In the genomic region with DNA sequence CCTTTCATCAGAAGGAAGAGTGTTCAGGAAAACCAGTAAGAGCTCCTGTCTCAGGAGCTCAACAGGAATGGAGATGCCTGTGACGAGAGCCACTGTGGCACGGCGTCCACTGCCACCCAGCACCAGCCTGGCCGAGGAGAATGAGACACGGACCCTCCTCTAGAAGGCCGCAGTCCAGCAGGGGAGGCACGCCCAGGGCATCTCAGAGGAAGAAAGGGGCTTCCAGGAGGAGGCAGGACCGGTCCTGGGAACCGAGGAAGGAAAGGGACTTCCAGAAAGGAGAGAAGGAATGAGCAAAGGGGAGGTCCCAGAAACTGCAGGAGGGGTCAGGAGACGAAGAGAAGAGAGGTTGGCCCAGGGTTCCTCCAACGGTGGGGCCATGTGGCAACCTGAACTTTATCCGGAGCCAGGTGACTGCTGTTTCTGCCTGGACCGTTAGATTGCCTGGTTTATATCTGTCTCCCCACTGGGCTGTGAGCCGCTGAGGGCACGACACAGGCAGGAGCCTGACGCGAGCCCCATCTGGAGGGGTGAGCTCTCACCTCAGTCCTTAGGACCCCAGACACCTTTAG, we compare ENCODE assay signal across 8 cellular contexts. TPM values are rescaled to one million over a fixed set of nuclear protein-coding genes. Genes with fewer than 3 reads are reported as not detected.
DNase-seq lines count a peak whose midpoint lies in the region; ATAC-seq and TF ChIP-seq lines count a peak whose summit lies in the region.

No MANE protein-coding gene starts in this region.

- H3K4me3 Mint-ChIP-seq in activated CD8-positive, alpha-beta memory T cell treated with anti-CD3 and anti-CD28 coated beads, Interleukin-2, amount 10 ng/mL, durations not matched to agents 7 days and 5 days = peak overlapping the region; percentile 78

- H3K27me3 ChIP-seq in left ventricle myocardium inferior (ENCODE audit: low read depth) = peaks cover 9% of the 10 kb centered on the region
- H3K27me3 ChIP-seq in subcutaneous abdominal adipose tissue (ENCODE audit: control insufficient read depth in 5 of 5, insufficient read depth in 4 of 5, low read length in 5 of 5) = no peaks in the 10 kb centered on the region

- H3K9me3 Mint-ChIP-seq in activated CD8-positive, alpha-beta memory T cell treated with anti-CD3 and anti-CD28 coated beads, Interleukin-2, amount 10 ng/mL, durations not matched to agents 7 days and 5 days (ENCODE audit: low read depth) = no peaks in the 10 kb centered on the region

- H3K27ac Mint-ChIP-seq in activated CD8-positive, alpha-beta memory T cell treated with anti-CD3 and anti-CD28 coated beads, Interleukin-2, amount 10 ng/mL, durations not matched to agents 7 days and 5 days = peak overlapping the region; percentile 96

- TF ChIP-seq CTCF in left ventricle myocardium inferior (IDR thresholded peaks at IDR 0.05; ENCODE audit: borderline replicate concordance) = no peak

- peak; percentile 20 for ATAC-seq in GM18868 (IDR thresholded peaks at IDR 0.05; ENCODE audit: unreplicated experiment)
- ATAC-seq in HG02938 (IDR thresholded peaks at IDR 0.05; ENCODE audit: unreplicated experiment) = peak; percentile 38
- ATAC-seq in activated CD8-positive, alpha-beta memory T cell treated with anti-CD3 and anti-CD28 coated beads, Interleukin-2, amount 10 ng/mL, durations not matched to agents 7 days and 5 days = peak; percentile 15

- H3K4me3 ChIP-seq in left ventricle myocardium inferior (peak overlapping the region; percentile 69), subcutaneous abdominal adipose tissue (ENCODE audit: low read depth in 1 of 5, low read length in 5 of 5) (peak overlapping the region in 4 of 5 donors; percentile 60 to 78 (median 72))

- peaks cover 2% of the 10 kb centered on the region for H3K27me3 Mint-ChIP-seq in activated CD8-positive, alpha-beta memory T cell treated with anti-CD3 and anti-CD28 coated beads, Interleukin-2, amount 10 ng/mL, durations not matched to agents 7 days and 5 days

- no peaks in the 10 kb centered on the region for H3K36me3 ChIP-seq in left ventricle myocardium inferior
- H3K36me3 ChIP-seq in subcutaneous abdominal adipose tissue (ENCODE audit: control insufficient read depth in 5 of 5, insufficient read depth in 5 of 5, low read length in 5 of 5) = no peaks in the 10 kb centered on the region

- H3K27ac ChIP-seq in left ventricle myocardium inferior (replicated peaks) (no peak overlapping the region), subcutaneous abdominal adipose tissue (ENCODE audit: low read depth, low read length) (peak overlapping the region; percentile 54)

- H3K4me1 ChIP-seq in left ventricle myocardium inferior = peaks cover 15% of the 10 kb centered on the region
- H3K4me1 ChIP-seq in subcutaneous abdominal adipose tissue (ENCODE audit: control insufficient read depth in 5 of 5, insufficient read depth in 5 of 5, low read length in 5 of 5) = peaks cover 0 to 16% (median 15%) of the 10 kb centered on the region in 5 donors

- peaks cover 5% of the 10 kb centered on the region for H3K36me3 Mint-ChIP-seq in activated CD8-positive, alpha-beta memory T cell treated with anti-CD3 and anti-CD28 coated beads, Interleukin-2, amount 10 ng/mL, durations not matched to agents 7 days and 5 days

- H3K9me3 ChIP-seq in left ventricle myocardium inferior (replicated peaks) = no peaks in the 10 kb centered on the region
- H3K9me3 ChIP-seq in subcutaneous abdominal adipose tissue (ENCODE audit: control insufficient read depth in 5 of 5, low read length in 5 of 5) = no peaks in the 10 kb centered on the region

- DNase-seq in activated CD8-positive, alpha-beta memory T cell treated with anti-CD3 and anti-CD28 coated beads, Interleukin-2, amount 10 ng/mL, durations not matched to agents 7 days and 5 days = peak; percentile 55
- DNase-seq in left ventricle myocardium inferior (no peak), DMS153 (lab: John Stamatoyannopoulos, UW) (no peak), NCI-H69 (lab: John Stamatoyannopoulos, UW) (no peak)
- no peak for DNase-seq in stimulated activated CD4-positive, alpha-beta T cell treated with anti-CD3 and anti-CD28 coated beads, Interleukin-2, amount 100 ng/mL, for 48 hours

- intact Hi-C loops in left ventricle myocardium inferior (cut with micrococcal nuclease) = loop anchor here (10.0 kb wide), 1 partner anchor 490 kb away; no protein-coding TSS in a partner anchor

- CTCF ChIA-PET in activated CD8-positive, alpha-beta memory T cell treated with anti-CD3 and anti-CD28 coated beads, Interleukin-2, amount 10 ng/mL, durations not matched to agents 7 days and 5 days (lab: Charles Lee) = interaction anchor here (0.6 to 3.5 kb wide), 36 partner anchors 9 to 1851 kb away, joined by 3 to 37 read pairs (median 7); a partner anchor contains a TSS

- H3K4me1 Mint-ChIP-seq in activated CD8-positive, alpha-beta memory T cell treated with anti-CD3 and anti-CD28 coated beads, Interleukin-2, amount 10 ng/mL, durations not matched to agents 7 days and 5 days = peaks cover 58% of the 10 kb centered on the region

- H3K9ac ChIP-seq in subcutaneous abdominal adipose tissue (ENCODE audit: low read length in 5 of 5) = peak overlapping the region; percentile 41 to 75 (median 63)

RNA-seq across cellular contexts. Expression of a gene that starts 26.8 kb away (rescaled TPM):
- 1 to 10 TPM; 1.7 to 3.2 TPM for total RNA-seq in activated CD8-positive, alpha-beta memory T cell treated with anti-CD3 and anti-CD28 coated beads, Interleukin-2, amount 10 ng/mL, durations not matched to agents 7 days and 5 days
- 0.66 TPM for total RNA-seq in left ventricle myocardium inferior
